ENCODE assay signal across 8 cellular contexts in genomic region chrX:66912417-66912816, GRCh38.
"Had no signal": no experiment of that assay in that cellular context is flagged by ENCODE, and none has a peak within 500 bp of the region (broad histone marks: within the 10 kb centered on the region; RNA-seq: fewer than 3 reads in every experiment).

No MANE protein-coding gene starts in this region.

- H3K4me3 ChIP-seq: GM23248, HAP-1 had no signal

- H3K27ac Mint-ChIP-seq: HFFc6 had no signal

- H3K36me3 ChIP-seq: HAP-1 had no signal

- DNase-seq: GM23248, GOT3, H7, HFFc6, IMR-90 had no signal

- H3K27ac ChIP-seq: GM23248, HL-60 had no signal

- H3K4me3 Mint-ChIP-seq: HFFc6 had no signal

- ATAC-seq: HCT116 had no signal

- H3K9me3 ChIP-seq: HAP-1 had no signal

- H3K4me1 ChIP-seq: HAP-1 had no signal
